22 cellular contexts compared by ENCODE assay signal in the genomic region with DNA sequence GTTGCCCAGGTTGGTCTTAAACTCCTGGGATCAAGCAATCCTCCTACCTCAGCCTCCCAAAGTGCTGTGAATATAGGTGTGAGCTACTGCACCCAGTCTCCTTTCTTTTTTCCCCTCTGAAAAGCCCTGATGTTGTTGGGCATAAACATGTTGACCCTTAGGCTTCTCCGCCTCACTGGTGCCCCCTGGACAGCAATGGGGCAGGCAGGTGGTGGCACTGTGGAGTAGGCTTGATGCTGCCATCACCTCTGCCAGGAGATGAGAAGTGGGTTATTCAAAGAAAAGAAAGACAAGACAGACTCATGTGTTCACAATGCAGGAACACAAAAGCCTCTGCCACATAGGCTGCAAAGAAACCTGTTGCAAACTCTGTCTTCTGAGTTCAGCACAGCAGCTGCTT.
"Had no signal": no experiment of that assay in that cellular context is flagged by ENCODE, and none has a peak within 500 bp of the region (broad histone marks: within the 10 kb centered on the region; RNA-seq: fewer than 3 reads in every experiment).

No MANE protein-coding gene starts in this region.

- H3K4me2 ChIP-seq: SK-N-SH had no signal

- H3K27ac ChIP-seq: RWPE1 had no signal

- H3K9me2 ChIP-seq: SK-N-SH had no signal

- H3K9ac ChIP-seq: SK-N-SH had no signal

- ATAC-seq: Panc1, T-cell had no signal

- H3K9me3 ChIP-seq: SK-N-SH had no signal

- DNase-seq: KBM-7; MV-4-11; NCI-H1048; NCI-H1105; NCI-H1417; NCI-H1436 treated with DMSO at 0.1 percent for 48 hours; NCI-H1694; NCI-H187 treated with DMSO at 0.1 percent for 48 hours; NCI-H2081; NCI-H2107; NCI-H2227 treated with DMSO at 0.1 percent for 48 hours; NCI-H524 treated with DMSO at 0.1 percent for 48 hours; NCI-H69; NCI-H774; NK-92 treated with Interleukin-12 subunit alpha and Interleukin-12 subunit beta, amount 100 ng/mL, for 24 hours; OCI-M1; SHP77; SK-N-SH; SW 1271; T-cell had no signal
